In the genomic region with DNA sequence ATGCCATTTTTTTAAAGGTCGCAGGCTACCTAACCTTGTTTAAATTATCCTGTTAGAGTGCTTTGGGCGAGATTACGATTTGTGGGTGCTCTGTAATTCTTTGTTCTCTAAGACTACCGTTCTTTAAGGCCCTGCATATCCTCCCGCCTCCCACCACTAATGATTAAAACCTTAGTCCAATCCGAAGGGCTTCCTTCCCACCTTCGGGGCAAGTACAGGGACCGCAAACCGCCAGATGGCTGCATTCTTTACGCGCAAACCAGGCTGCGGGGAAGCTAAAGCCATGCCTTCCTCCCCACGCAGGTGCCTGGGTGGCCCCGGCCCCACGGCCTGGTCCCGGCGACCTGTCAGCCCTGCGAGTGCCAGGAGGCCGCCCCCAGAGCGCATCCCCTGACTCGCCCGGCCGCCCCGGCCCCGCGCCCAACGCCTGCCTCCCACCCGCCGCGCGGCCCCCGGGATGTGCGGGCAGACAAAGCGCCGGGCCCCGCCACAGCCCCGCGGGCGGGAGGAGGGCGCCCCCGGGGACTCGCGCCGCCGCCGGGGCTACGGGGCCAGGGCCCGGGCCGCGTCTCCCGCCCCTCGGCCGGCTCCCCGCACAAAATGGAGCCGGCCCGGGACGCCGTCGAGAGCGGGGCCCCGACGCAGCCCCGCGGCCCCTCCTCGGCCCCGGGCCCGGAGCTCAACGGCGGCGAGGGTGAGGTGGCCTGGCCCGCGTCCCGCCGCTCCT, we compare ENCODE assay signal across 8 cellular contexts. TPM values are rescaled to one million over a fixed set of nuclear protein-coding genes. Genes with fewer than 3 reads are reported as not detected.
DNase-seq lines count a peak whose midpoint lies in the region; ATAC-seq and TF ChIP-seq lines count a peak whose summit lies in the region.

No MANE protein-coding gene starts in this region.

- no peaks in the 10 kb centered on the region for H4K20me1 ChIP-seq in hepatocyte (ENCODE audit: insufficient read depth, poor library complexity, severe bottlenecking)

- in situ Hi-C loops in astrocyte of the cerebellum (cut with HindIII; ENCODE audit: low sequenced_read_pairs): no loop called here

- H3K79me2 ChIP-seq in hepatocyte: peaks cover 44% of the 10 kb centered on the region

- peak overlapping the region; percentile 92 for H3K4me2 ChIP-seq in hepatocyte

- peaks cover 25% of the 10 kb centered on the region for H3K4me1 ChIP-seq in HUES64 (ENCODE audit: insufficient read depth, low read length)
- peaks cover 18% of the 10 kb centered on the region for H3K4me1 ChIP-seq in hepatocyte (ENCODE audit: insufficient read depth)

- peak overlapping the region; percentile 95 for H3K9ac ChIP-seq in HUES64 (ENCODE audit: low read depth, low read length)

- DNase-seq in DMS 273 treated with DMSO at 0.1 percent for 48 hours (lab: John Stamatoyannopoulos, UW) (peak; percentile 34), T-helper 22 cell (ENCODE audit: low read depth) (peak; percentile 34), astrocyte of the cerebellum (ENCODE audit: low read depth) (peak; percentile 32), hepatocyte (ENCODE audit: low spot score) (peak; percentile 46), retinal pigment epithelial cell (ENCODE audit: low read depth) (peak; percentile 32), HuH-7 (ENCODE audit: low spot score) (no peak)

- H3K9me3 ChIP-seq in HUES64 (ENCODE audit: insufficient read depth, low read depth, low read length) (no peaks in the 10 kb centered on the region), hepatocyte (ENCODE audit: low read depth) (no peaks in the 10 kb centered on the region)

- H3K4me3 ChIP-seq in HUES64 (ENCODE audit: low read length): peak overlapping the region; percentile 88
- peak overlapping the region; percentile 70 for H3K4me3 ChIP-seq in astrocyte of the cerebellum (ENCODE audit: low read depth, low read length)
- H3K4me3 ChIP-seq in hepatocyte: peak overlapping the region; percentile 75
- peak overlapping the region; percentile 68 for H3K4me3 ChIP-seq in retinal pigment epithelial cell (ENCODE audit: low read length)

- WGBS in HUES64: under 1% methylated on average over 74 of the region's 74 CpGs
- WGBS in hepatocyte (ENCODE audit: low lambda C conversion rate, missing lambda C conversion rate): under 1% methylated on average over 12 of the region's 74 CpGs

- H3K27me3 ChIP-seq in HUES64 (ENCODE audit: insufficient read depth, low read length) (peaks cover 5% of the 10 kb centered on the region; the same call in 1 of the 2 replicates), hepatocyte (no peaks in the 10 kb centered on the region)

- no peaks in the 10 kb centered on the region for H3K9me2 ChIP-seq in hepatocyte (replicated peaks; ENCODE audit: insufficient read depth)

- TF ChIP-seq CTCF in astrocyte of the cerebellum (IDR thresholded peaks at IDR 0.05; ENCODE audit: low read depth, low read length, missing control alignments) (no peak), hepatocyte (IDR thresholded peaks at IDR 0.05; ENCODE audit: poor library complexity) (no peak), retinal pigment epithelial cell (conservative IDR thresholded peaks at IDR 0.05; ENCODE audit: low read depth, low read length) (no peak)

- peak; percentile 30 for ATAC-seq in GM21423 (IDR thresholded peaks at IDR 0.05; ENCODE audit: unreplicated experiment)

- H3K36me3 ChIP-seq in HUES64 (ENCODE audit: insufficient read depth, low read length): peaks cover 27% of the 10 kb centered on the region
- H3K36me3 ChIP-seq in hepatocyte (replicated peaks; ENCODE audit: insufficient read depth, low read depth): no peaks in the 10 kb centered on the region

- H3K27ac ChIP-seq in HUES64 (ENCODE audit: low read depth, low read length) (peak overlapping the region; percentile 88), hepatocyte (peak overlapping the region; percentile 91)

- H2AFZ ChIP-seq in hepatocyte: peak overlapping the region; percentile 80

RNA-seq across cellular contexts. Expression of a gene that starts 0.7 kb away (rescaled TPM):
- polyA plus RNA-seq in HUES64 (2013, experiment 1 of 2): 58.1 TPM
- 60.0 TPM for polyA plus RNA-seq in HUES64 (2013, experiment 2 of 2)
- 16.1 and 27.5 TPM in 2 replicates for total RNA-seq in hepatocyte
- 20.4 and 31.2 TPM in 2 replicates for polyA plus RNA-seq in hepatocyte
